Comparison of ENCODE assay signal across 22 cellular contexts in genomic region chr3:12815719-12816118, GRCh38. TPM values are rescaled to one million over a fixed set of nuclear protein-coding genes. Genes with fewer than 3 reads are reported as not detected.
"Had no signal": no experiment of that assay in that cellular context is flagged by ENCODE, and none has a peak within 500 bp of the region (broad histone marks: within the 10 kb centered on the region; RNA-seq: fewer than 3 reads in every experiment).

No MANE protein-coding gene starts in this region.

- H3K9me3 Mint-ChIP-seq: activated CD4-positive, alpha-beta T cell treated with anti-CD3 and anti-CD28 coated beads, Interleukin-2, amount 10 ng/mL, durations not matched to agents 7 days and 5 days; activated naive CD8-positive, alpha-beta T cell treated with anti-CD3 and anti-CD28 coated beads, Interleukin-2, amount 10 ng/mL, durations not matched to agents 7 days and 5 days; activated T-helper 1 cell treated with anti-CD3 and anti-CD28 coated beads, Interleukin-12 subunit alpha, Interleukin-12 subunit beta, Interleukin-2, Interleukin-4 antibody, amounts not matched to agents 30 ng/mL and 10 ng/mL and 1 ng/mL, durations not matched to agents 14 hours and 24 hours and 36 hours; mesothelial cell of epicardium had no signal

- H3K36me3 Mint-ChIP-seq: activated naive CD8-positive, alpha-beta T cell treated with anti-CD3 and anti-CD28 coated beads, Interleukin-2, amount 10 ng/mL, durations not matched to agents 7 days and 5 days had no signal

- H3K27ac ChIP-seq: gastroesophageal sphincter, heart right ventricle, prostate gland, tibial nerve, uterus had no signal

- H3K36me3 ChIP-seq: prostate gland, uterus had no signal

- H3K4me1 ChIP-seq: prostate gland had no signal

- ATAC-seq: gastroesophageal sphincter had no signal

- H3K27ac Mint-ChIP-seq: activated CD4-positive, alpha-beta T cell treated with anti-CD3 and anti-CD28 coated beads, Interleukin-2, amount 10 ng/mL, durations not matched to agents 7 days and 5 days; activated naive CD8-positive, alpha-beta T cell treated with anti-CD3 and anti-CD28 coated beads, Interleukin-2, amount 10 ng/mL, durations not matched to agents 7 days and 5 days; activated T-helper 1 cell treated with anti-CD3 and anti-CD28 coated beads, Interleukin-12 subunit alpha, Interleukin-12 subunit beta, Interleukin-2, Interleukin-4 antibody, amounts not matched to agents 30 ng/mL and 10 ng/mL and 1 ng/mL, durations not matched to agents 14 hours and 24 hours and 36 hours; mesothelial cell of epicardium had no signal

- H3K4me3 Mint-ChIP-seq: activated CD4-positive, alpha-beta T cell treated with anti-CD3 and anti-CD28 coated beads, Interleukin-2, amount 10 ng/mL, durations not matched to agents 7 days and 5 days; activated naive CD8-positive, alpha-beta T cell treated with anti-CD3 and anti-CD28 coated beads, Interleukin-2, amount 10 ng/mL, durations not matched to agents 7 days and 5 days; activated T-helper 1 cell treated with anti-CD3 and anti-CD28 coated beads, Interleukin-12 subunit alpha, Interleukin-12 subunit beta, Interleukin-2, Interleukin-4 antibody, amounts not matched to agents 30 ng/mL and 10 ng/mL and 1 ng/mL, durations not matched to agents 14 hours and 24 hours and 36 hours; mesothelial cell of epicardium had no signal

- H3K4me3 ChIP-seq: gastroesophageal sphincter, heart right ventricle, lung, prostate gland, tibial nerve, uterus had no signal

- H3K27me3 ChIP-seq: gastroesophageal sphincter, heart right ventricle, tibial nerve, uterus had no signal

- DNase-seq: activated CD4-positive, alpha-beta T cell treated with anti-CD3 and anti-CD28 coated beads, Interleukin-2, amount 10 ng/mL, durations not matched to agents 7 days and 5 days; activated naive CD4-positive, alpha-beta T cell; activated naive CD8-positive, alpha-beta T cell treated with anti-CD3 and anti-CD28 coated beads, Interleukin-2, amount 10 ng/mL, durations not matched to agents 7 days and 5 days; dermis blood vessel endothelial cell; heart right ventricle; islet precursor cell; stimulated activated CD4-positive, alpha-beta T cell treated with anti-CD3 and anti-CD28 coated beads, Interleukin-2, amount 100 ng/mL, for 48 hours; stimulated activated naive CD4-positive, alpha-beta T cell; T-helper 2 cell; uterus had no signal

- H3K9me3 ChIP-seq: gastroesophageal sphincter, heart right ventricle, prostate gland, tibial nerve, uterus had no signal

RNA-seq across cellular contexts. Expression of gene TMEM40, which starts 56.7 kb away (rescaled TPM):
- total RNA-seq: activated CD4-positive, alpha-beta T cell treated with anti-CD3 and anti-CD28 coated beads, Interleukin-2, amount 10 ng/mL, durations not matched to agents 7 days and 5 days; activated CD8-positive, alpha-beta memory T cell treated with anti-CD3 and anti-CD28 coated beads for 36 hours; activated naive CD8-positive, alpha-beta T cell treated with anti-CD3 and anti-CD28 coated beads, Interleukin-2, amount 10 ng/mL, durations not matched to agents 7 days and 5 days; activated T-helper 1 cell treated with anti-CD3 and anti-CD28 coated beads, Interleukin-12 subunit alpha, Interleukin-12 subunit beta, Interleukin-2, Interleukin-4 antibody, amounts not matched to agents 30 ng/mL and 10 ng/mL and 1 ng/mL, durations not matched to agents 14 hours and 24 hours and 36 hours; chondrocyte; dermis blood vessel endothelial cell; myocyte; omental fat pad; subcutaneous adipose tissue; tibial nerve; uterus had no signal
- polyA plus RNA-seq: neural cell had no signal
